Comparison of ENCODE assay signal across 10 cellular contexts in the genomic region with DNA sequence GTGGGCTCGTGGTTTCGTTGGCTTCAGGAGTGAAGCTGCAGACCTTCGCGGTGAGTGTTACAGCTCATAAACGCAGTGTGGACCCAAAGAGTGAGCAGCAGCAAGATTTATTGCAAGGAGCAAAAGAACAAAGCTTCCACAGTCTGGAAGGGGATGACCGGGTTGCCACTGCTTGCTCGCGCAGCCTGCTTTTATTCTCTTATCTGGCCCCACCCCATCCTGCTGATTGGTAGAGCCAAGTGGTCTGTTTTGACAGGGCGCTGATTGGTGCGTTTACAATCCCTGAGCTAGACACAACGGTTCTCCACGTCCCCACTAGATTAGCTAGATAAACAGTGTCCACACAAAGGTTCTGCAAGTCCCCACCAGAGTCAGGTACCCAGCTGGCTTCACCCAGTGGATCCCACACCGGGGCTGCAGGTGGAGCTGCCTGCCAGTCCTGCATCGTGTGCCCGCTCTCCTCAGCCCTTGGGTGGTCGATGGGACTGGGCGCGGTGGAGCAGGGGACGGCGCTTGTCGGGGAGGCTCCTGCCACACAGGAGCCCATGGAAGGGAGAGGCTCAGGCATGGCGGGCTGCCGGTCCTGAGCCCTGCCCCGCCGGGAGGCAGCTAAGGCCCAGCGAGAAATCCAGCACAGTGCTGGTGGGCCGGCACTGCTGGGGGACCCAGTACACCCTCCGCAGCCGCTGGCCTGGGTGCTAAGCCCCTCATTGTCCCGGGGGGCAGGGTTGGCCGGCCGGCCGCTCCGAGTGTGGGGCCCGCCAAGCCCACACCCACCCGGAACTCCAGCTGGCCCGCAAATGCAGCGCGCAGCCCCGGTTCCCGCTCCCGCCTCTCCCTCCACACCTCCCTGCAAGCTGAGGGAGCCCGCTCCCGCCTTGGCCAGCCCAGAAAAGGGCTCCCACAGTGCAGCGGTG. TPM values are rescaled to one million over a fixed set of nuclear protein-coding genes. Genes with fewer than 3 reads are reported as not detected.
"Had no signal": no experiment of that assay in that cellular context is flagged by ENCODE, and none has a peak within 500 bp of the region (broad histone marks: within the 10 kb centered on the region; RNA-seq: fewer than 3 reads in every experiment).

No MANE protein-coding gene starts in this region.

RNA-seq across cellular contexts. Expression of a gene that starts 44.0 kb away (rescaled TPM):
- total RNA-seq: activated CD4-positive, alpha-beta memory T cell treated with anti-CD3 and anti-CD28 coated beads for 36 hours; activated CD4-positive, alpha-beta T cell treated with anti-CD3 and anti-CD28 coated beads for 36 hours; activated CD4-positive, alpha-beta T cell treated with anti-CD3 and anti-CD28 coated beads, Interleukin-2, amount 10 ng/mL, durations not matched to agents 24 days and 14 days; activated CD8-positive, alpha-beta memory T cell treated with anti-CD3 and anti-CD28 coated beads for 36 hours; activated CD8-positive, alpha-beta memory T cell treated with anti-CD3 and anti-CD28 coated beads, Interleukin-2, amount 10 ng/mL, durations not matched to agents 7 days and 5 days; activated CD8-positive, alpha-beta T cell treated with anti-CD3 and anti-CD28 coated beads, Interleukin-2, amount 10 ng/mL, durations not matched to agents 7 days and 5 days; activated naive CD4-positive, alpha-beta T cell treated with anti-CD3 and anti-CD28 coated beads for 36 hours; activated naive CD8-positive, alpha-beta T cell treated with anti-CD3 and anti-CD28 coated beads for 36 hours; activated T-helper 1 cell treated with anti-CD3 and anti-CD28 coated beads, Interleukin-12 subunit alpha, Interleukin-12 subunit beta, Interleukin-2, Interleukin-4 antibody, amounts not matched to agents 30 ng/mL and 10 ng/mL and 1 ng/mL, durations not matched to agents 14 hours and 24 hours and 36 hours; activated T-helper 2 cell treated with anti-CD3 and anti-CD28 coated beads, Interferon-gamma antibody, Interleukin-2, Interleukin-4, amounts not matched to agents 10 μg/mL and 5 μg/mL and 100 μg/mL, durations not matched to agents 14 hours and 24 hours and 36 hours had no signal
